ENCODE assay signal across 23 cellular contexts in the genomic region with DNA sequence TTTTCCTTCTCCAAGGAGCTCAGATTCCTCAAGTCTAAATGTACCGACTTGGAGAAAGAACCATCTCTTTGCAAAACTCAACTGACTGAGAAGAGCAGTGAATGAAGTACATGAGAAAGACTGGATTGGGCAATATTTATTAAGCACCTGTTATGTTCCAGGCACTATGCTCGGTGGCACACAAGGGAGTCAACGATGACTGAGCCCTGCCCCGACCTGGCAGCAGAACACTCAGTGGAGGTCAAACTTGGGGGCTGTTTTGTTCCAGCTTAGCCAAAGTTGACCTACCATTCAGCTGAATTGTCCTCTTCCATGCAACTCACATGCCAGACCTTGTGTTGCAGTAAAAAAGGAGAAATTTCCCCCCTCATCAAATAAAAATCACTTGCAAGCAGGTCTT.
"Had no signal": no experiment of that assay in that cellular context is flagged by ENCODE, and none has a peak within 500 bp of the region (broad histone marks: within the 10 kb centered on the region; RNA-seq: fewer than 3 reads in every experiment).

No MANE protein-coding gene starts in this region.

- H3K27me3 ChIP-seq: esophagus squamous epithelium, heart right ventricle, right atrium auricular region, tibial nerve had no signal

- ATAC-seq: activated CD4-positive, alpha-beta T cell treated with anti-CD3 and anti-CD28 coated beads for 36 hours; heart right ventricle; lower lobe of right lung; mucosa of descending colon had no signal

- H3K36me3 ChIP-seq: esophagus squamous epithelium, heart right ventricle, lower lobe of right lung, right atrium auricular region, tibial nerve had no signal

- H3K27me3 Mint-ChIP-seq: activated CD4-positive, alpha-beta T cell treated with anti-CD3 and anti-CD28 coated beads for 36 hours; activated naive CD8-positive, alpha-beta T cell treated with anti-CD3 and anti-CD28 coated beads, Interleukin-2, amount 10 ng/mL, durations not matched to agents 7 days and 5 days had no signal

- DNase-seq: activated CD4-positive, alpha-beta T cell treated with anti-CD3 and anti-CD28 coated beads for 36 hours; activated CD4-positive, CD25-positive, alpha-beta regulatory T cell; activated effector memory CD4-positive, alpha-beta T cell treated with anti-CD3 and anti-CD28 coated beads, Interleukin-2, amount 50 U/mL, for 16 hours; activated naive CD4-positive, alpha-beta T cell treated with anti-CD3 and anti-CD28 coated beads for 36 hours; activated naive CD8-positive, alpha-beta T cell treated with anti-CD3 and anti-CD28 coated beads, Interleukin-2, amount 10 ng/mL, durations not matched to agents 7 days and 5 days; amniotic stem cell; caudate nucleus; dermis blood vessel endothelial cell; effector CD4-positive, alpha-beta T cell; esophagus squamous epithelium; foreskin melanocyte; heart right ventricle; lower lobe of right lung; mesendoderm; mucosa of descending colon; stimulated activated CD4-positive, alpha-beta T cell treated with anti-CD3 and anti-CD28 coated beads, Interleukin-15, amount 100 ng/mL, for 24 hours; stimulated activated CD4-positive, alpha-beta T cell treated with anti-CD3 and anti-CD28 coated beads, Interleukin-2, amount 100 ng/mL, for 24 hours; stimulated activated naive CD4-positive, alpha-beta T cell treated with Interleukin-2 at 50 U/mL for 16 hours; SW 1271 had no signal

- H3K4me3 ChIP-seq: esophagus squamous epithelium, heart right ventricle, lower lobe of right lung, mucosa of descending colon, right atrium auricular region, tibial nerve had no signal

- H3K27ac ChIP-seq: epithelial cell of prostate, esophagus squamous epithelium, heart right ventricle, lower lobe of right lung, right atrium auricular region, tibial nerve had no signal

- H3K9me3 Mint-ChIP-seq: activated naive CD4-positive, alpha-beta T cell treated with anti-CD3 and anti-CD28 coated beads for 36 hours; activated naive CD8-positive, alpha-beta T cell treated with anti-CD3 and anti-CD28 coated beads, Interleukin-2, amount 10 ng/mL, durations not matched to agents 7 days and 5 days; T-helper 2 cell treated with Interferon-gamma antibody and Interleukin-4, amounts not matched to agents 5 μg/mL and 100 μg/mL, for 36 hours had no signal

- H3K27ac Mint-ChIP-seq: activated CD4-positive, alpha-beta T cell treated with anti-CD3 and anti-CD28 coated beads for 36 hours; activated naive CD4-positive, alpha-beta T cell treated with anti-CD3 and anti-CD28 coated beads for 36 hours; activated naive CD8-positive, alpha-beta T cell treated with anti-CD3 and anti-CD28 coated beads, Interleukin-2, amount 10 ng/mL, durations not matched to agents 7 days and 5 days; T-helper 2 cell treated with Interferon-gamma antibody and Interleukin-4, amounts not matched to agents 5 μg/mL and 100 μg/mL, for 36 hours had no signal

- H3K9me3 ChIP-seq: esophagus squamous epithelium, heart right ventricle, lower lobe of right lung, mucosa of descending colon, right atrium auricular region, tibial nerve had no signal

- H3K4me3 Mint-ChIP-seq: activated CD4-positive, alpha-beta T cell treated with anti-CD3 and anti-CD28 coated beads for 36 hours; activated naive CD4-positive, alpha-beta T cell treated with anti-CD3 and anti-CD28 coated beads for 36 hours; activated naive CD8-positive, alpha-beta T cell treated with anti-CD3 and anti-CD28 coated beads, Interleukin-2, amount 10 ng/mL, durations not matched to agents 7 days and 5 days; T-helper 2 cell treated with Interferon-gamma antibody and Interleukin-4, amounts not matched to agents 5 μg/mL and 100 μg/mL, for 36 hours had no signal

- H3K36me3 Mint-ChIP-seq: activated naive CD8-positive, alpha-beta T cell treated with anti-CD3 and anti-CD28 coated beads, Interleukin-2, amount 10 ng/mL, durations not matched to agents 7 days and 5 days had no signal
